ENCODE assay signal across 19 cellular contexts in genomic region chr12:56589783-56590182, GRCh38. TPM values are rescaled to one million over a fixed set of nuclear protein-coding genes. Genes with fewer than 3 reads are reported as not detected.
DNase-seq lines count a peak whose midpoint lies in the region; ATAC-seq, FAIRE-seq and TF ChIP-seq lines count a peak whose summit lies in the region.
"Had no signal": no experiment of that assay in that cellular context is flagged by ENCODE, and none has a peak within 500 bp of the region (broad histone marks: within the 10 kb centered on the region; RNA-seq: fewer than 3 reads in every experiment).

No MANE protein-coding gene starts in this region.

- no peaks in the 10 kb centered on the region for H3K9me3 Mint-ChIP-seq in activated T-helper 17 cell treated with anti-CD3 and anti-CD28 coated beads, Interleukin-2, amount 50 U/mL, for 72 hours
- H3K9me3 Mint-ChIP-seq in progenitor cell of endocrine pancreas (ENCODE audit: low read depth), result no peaks in the 10 kb centered on the region
- H3K9me3 Mint-ChIP-seq: CD8-positive, alpha-beta T cell had no signal

- TF ChIP-seq CTCF in A673 (conservative IDR thresholded peaks at IDR 0.05; ENCODE audit: low read depth, low read length), result no peak
- no peak for TF ChIP-seq CTCF in uterus (IDR thresholded peaks at IDR 0.05)
- no peak for TF ChIP-seq CTCF in progenitor cell of endocrine pancreas (IDR thresholded peaks at IDR 0.05; ENCODE audit: unreplicated experiment)

- H3K4me1 Mint-ChIP-seq in activated T-helper 17 cell treated with anti-CD3 and anti-CD28 coated beads, Interleukin-2, amount 50 U/mL, for 72 hours, result no peaks in the 10 kb centered on the region
- peaks cover 1% of the 10 kb centered on the region for H3K4me1 Mint-ChIP-seq in progenitor cell of endocrine pancreas (ENCODE audit: low read depth)

- intact Hi-C loops in A673 (cut with micrococcal nuclease; ENCODE audit: unreplicated experiment) (loop anchor here (1.0 to 5.0 kb wide), 2 partner anchors 76 to 92 kb away; no protein-coding TSS in a partner anchor), left colon (cut with DNase I, micrococcal nuclease) (no loop called here), posterior vena cava (cut with DNase I) (no loop called here), uterus (cut with DNase I; ENCODE audit: low total_unique reads) (no loop called here)

- BruUV-seq in A673 (replicated peaks; lab: Mats Ljungman, UMichigan), result TSS peak; percentile 5

- H3K27ac Mint-ChIP-seq in activated T-helper 17 cell treated with anti-CD3 and anti-CD28 coated beads, Interleukin-2, amount 50 U/mL, for 72 hours, result peak overlapping the region; percentile 74
- no peak overlapping the region for H3K27ac Mint-ChIP-seq in progenitor cell of endocrine pancreas
- H3K27ac Mint-ChIP-seq: CD8-positive, alpha-beta T cell had no signal

- POLR2A ChIA-PET in A673 (lab: Charles Lee; ENCODE audit: low non-redundant PET), result no interaction called here

- ATAC-seq in activated T-helper 17 cell treated with anti-CD3 and anti-CD28 coated beads, Interleukin-2, amount 50 U/mL, for 72 hours (replicated peaks), result no peak
- ATAC-seq in left colon, result peak; percentile 74

- H3K4me3 ChIP-seq in A673 (ENCODE audit: low read depth, low read length, poor library complexity, severe bottlenecking) (no peak overlapping the region), uterus (no peak overlapping the region)
- H3K4me3 ChIP-seq: BLaER1 treated with 17β-estradiol and CSF1 and Interleukin-3, amounts not matched to agents 10 nM and 100 nM had no signal

- DNase-seq in A673 (ENCODE audit: low spot score) (no peak), left colon (no peak), posterior vena cava (ENCODE audit: low spot score) (peak; percentile 3), uterus (no peak), progenitor cell of endocrine pancreas (ENCODE audit: low spot score, unreplicated experiment) (no peak), T1000 (lab: John Stamatoyannopoulos, UW) (no peak), frontal cortex (ENCODE audit: low spot score in 2 of 2) (no peak)
- DNase-seq: CD8-positive, alpha-beta T cell; DMS79 treated with DMSO at 0.1 percent for 48 hours; GOT3; KG1; NCI-H2029; NCI-H524 treated with DMSO at 0.1 percent for 48 hours; NCI-H774; NK-92 treated with Interleukin-12 subunit alpha and Interleukin-12 subunit beta, amount 100 ng/mL, for 24 hours; SHP77 treated with DMSO at 0.1 percent for 48 hours had no signal

- H3K27me3 ChIP-seq in A673 (replicated peaks; ENCODE audit: insufficient read depth, low read depth, low read length, poor library complexity) (no peaks in the 10 kb centered on the region), uterus (no peaks in the 10 kb centered on the region)
- H3K27me3 ChIP-seq: BLaER1 treated with 17β-estradiol and CSF1 and Interleukin-3, amounts not matched to agents 10 nM and 100 nM had no signal

- CTCF ChIA-PET in A673 (lab: Charles Lee), result no interaction called here

- TF ChIP-seq POLR2A in uterus (IDR thresholded peaks at IDR 0.05), result no peak

- no peak overlapping the region for H3K4me3 Mint-ChIP-seq in activated T-helper 17 cell treated with anti-CD3 and anti-CD28 coated beads, Interleukin-2, amount 50 U/mL, for 72 hours
- H3K4me3 Mint-ChIP-seq in progenitor cell of endocrine pancreas (ENCODE audit: low read depth), result no peak overlapping the region
- H3K4me3 Mint-ChIP-seq: CD8-positive, alpha-beta T cell had no signal

- H3K9me3 ChIP-seq in A673 (ENCODE audit: low read depth, low read length, poor library complexity, severe bottlenecking) (no peaks in the 10 kb centered on the region), uterus (no peaks in the 10 kb centered on the region)
- H3K9me3 ChIP-seq: BLaER1 treated with 17β-estradiol and CSF1 and Interleukin-3, amounts not matched to agents 10 nM and 100 nM had no signal

- H3K36me3 ChIP-seq in A673 (ENCODE audit: insufficient read depth, low read length, poor library complexity, severe bottlenecking) (peaks cover 7% of the 10 kb centered on the region), uterus (no peaks in the 10 kb centered on the region)

- H3K36me3 Mint-ChIP-seq in activated T-helper 17 cell treated with anti-CD3 and anti-CD28 coated beads, Interleukin-2, amount 50 U/mL, for 72 hours (ENCODE audit: low read depth), result no peaks in the 10 kb centered on the region
- peaks cover 17% of the 10 kb centered on the region for H3K36me3 Mint-ChIP-seq in progenitor cell of endocrine pancreas (ENCODE audit: insufficient read depth)

- no peak for FAIRE-seq in frontal cortex (lab: Jason Lieb, UNC)
- FAIRE-seq: A204.1 had no signal

- H3K27ac ChIP-seq in A673 (ENCODE audit: low read depth, low read length, poor library complexity, severe bottlenecking) (no peak overlapping the region), uterus (no peak overlapping the region)
- H3K27ac ChIP-seq: BLaER1 treated with 17β-estradiol and CSF1 and Interleukin-3, amounts not matched to agents 10 nM and 100 nM had no signal

- H3K27me3 Mint-ChIP-seq in activated T-helper 17 cell treated with anti-CD3 and anti-CD28 coated beads, Interleukin-2, amount 50 U/mL, for 72 hours, result no peaks in the 10 kb centered on the region
- H3K27me3 Mint-ChIP-seq in progenitor cell of endocrine pancreas, result no peaks in the 10 kb centered on the region

- H3K4me1 ChIP-seq in A673 (ENCODE audit: insufficient read depth, low read length, poor library complexity, severe bottlenecking) (no peaks in the 10 kb centered on the region), uterus (no peaks in the 10 kb centered on the region)

RNA-seq across cellular contexts. Expression of gene BAZ2A, which starts 40.3 kb away (rescaled TPM):
- total RNA-seq in A673 (2021) (126 and 139 TPM in 2 replicates), left colon (100 to 1,000 TPM; 105 to 107 TPM), posterior vena cava (10 to 100 TPM; 48.7 to 66.3 TPM), uterus (100 to 1,000 TPM in 1 of 4 donors, 10 to 100 TPM in 3; 25.1 to 136 (median 28.9) TPM), progenitor cell of endocrine pancreas (128 and 131 TPM in 2 replicates), frontal cortex (13.5 TPM)
- 100 to 1,000 TPM in 1 of 2 donors, 10 to 100 TPM in 1; 97.8 to 166 TPM for total RNA-seq in activated T-helper 17 cell treated with anti-CD3 and anti-CD28 coated beads, Interleukin-2, amount 50 U/mL, for 72 hours

RNA-seq across cellular contexts. Expression of gene ATP5F1B, which starts 56.0 kb away (rescaled TPM):
- 1,089 and 1,126 TPM in 2 replicates for total RNA-seq in A673 (2021)
- total RNA-seq in activated T-helper 17 cell treated with anti-CD3 and anti-CD28 coated beads, Interleukin-2, amount 50 U/mL, for 72 hours, result 100 to 1,000 TPM; 489 to 941 TPM
- total RNA-seq in left colon, result 1,000 to 10,000 TPM; 1,197 to 1,516 TPM
- total RNA-seq in posterior vena cava, result 100 to 1,000 TPM; 363 to 368 TPM
- total RNA-seq in uterus, result 100 to 1,000 TPM; 166 to 279 (median 244) TPM
- 528 and 541 TPM in 2 replicates for total RNA-seq in progenitor cell of endocrine pancreas
- total RNA-seq in frontal cortex, result 464 TPM
